ENCODE assay signal across 8 cellular contexts in genomic region chr7:127392566-127393369, GRCh38. TPM values are rescaled to one million over a fixed set of nuclear protein-coding genes. Genes with fewer than 3 reads are reported as not detected.
DNase-seq lines count a peak whose midpoint lies in the region; ATAC-seq and TF ChIP-seq lines count a peak whose summit lies in the region.

TSS of gene ZNF800 (minus strand) at chr7:127392708. CDS start at chr7:127391557, 1,151 bp downstream.

- H3K4me1 ChIP-seq in osteoblast (ENCODE audit: insufficient read depth, low read length), result peaks cover 21% of the 10 kb centered on the region
- H3K4me1 ChIP-seq in testis, result peaks cover 7% of the 10 kb centered on the region

- H3K27me3 ChIP-seq in GM06990 (replicated peaks; ENCODE audit: control insufficient read depth, insufficient read depth, low read length) (no peaks in the 10 kb centered on the region), osteoblast (ENCODE audit: insufficient read depth, low read length) (peaks cover 7% of the 10 kb centered on the region), testis (no peaks in the 10 kb centered on the region)

- peak; percentile 82 to 86 for ATAC-seq in activated naive CD4-positive, alpha-beta T cell treated with anti-CD3 and anti-CD28 coated beads, Interleukin-2, amount 50 U/mL, for 72 hours

- peaks cover 10% of the 10 kb centered on the region for H3K27me3 Mint-ChIP-seq in HFFc6 (ENCODE audit: insufficient read depth)

- H3K4me3 Mint-ChIP-seq in HFFc6, result peak within 1 kb of the TSS; percentile 94

- peaks cover 46% of the 10 kb centered on the region for H3K4me1 Mint-ChIP-seq in HFFc6 (ENCODE audit: low read depth)

- H3K27ac Mint-ChIP-seq in HFFc6, result peak within 1 kb of the TSS; percentile 94
- peak within 1 kb of the TSS; percentile 92 to 98 for H3K27ac Mint-ChIP-seq in activated naive CD4-positive, alpha-beta T cell treated with anti-CD3 and anti-CD28 coated beads, Interleukin-2, amount 50 U/mL, for 72 hours

- TF ChIP-seq CTCF in GM06990 (IDR thresholded peaks at IDR 0.05; ENCODE audit: insufficient read depth, low read length, poor library complexity, severe bottlenecking) (no peak), HFFc6 (IDR thresholded peaks at IDR 0.05) (no peak), osteoblast (IDR thresholded peaks at IDR 0.05; ENCODE audit: extremely low read depth, low read depth, low read length) (no peak), testis (IDR thresholded peaks at IDR 0.05) (no peak)

- H3K27ac ChIP-seq in osteoblast (ENCODE audit: low read depth, low read length) (peak within 1 kb of the TSS; percentile 88), testis (peak within 1 kb of the TSS; percentile 93 to 94)

- DNase-seq in GM06990 (ENCODE audit: extremely low read depth, insufficient read length), result peak; percentile 94
- peak; percentile 72 for DNase-seq in HFFc6
- DNase-seq in NCI-H1092 (lab: John Stamatoyannopoulos, UW), result peak; percentile 81
- peak; percentile 75 for DNase-seq in SKM-1 (lab: John Stamatoyannopoulos, UW; ENCODE audit: unreplicated experiment)
- peak; percentile 82 to 92 for DNase-seq in activated naive CD4-positive, alpha-beta T cell treated with anti-CD3 and anti-CD28 coated beads, Interleukin-2, amount 50 U/mL, for 72 hours (ENCODE audit: low spot score in 2 of 2)
- no peak for DNase-seq in glomerular endothelial cell (ENCODE audit: extremely low read depth, low read depth, low spot score)
- peak; percentile 98 for DNase-seq in osteoblast (ENCODE audit: insufficient read length, low spot score, missing footprints)
- peak; percentile 94 for DNase-seq in testis

- WGBS in testis, 2 donors, result 0 to 1% methylated on average over 25 to 66 of the region's 67 CpGs

- peaks cover 35% of the 10 kb centered on the region for H3K36me3 Mint-ChIP-seq in HFFc6 (ENCODE audit: low read depth)
- H3K36me3 Mint-ChIP-seq in activated naive CD4-positive, alpha-beta T cell treated with anti-CD3 and anti-CD28 coated beads, Interleukin-2, amount 50 U/mL, for 72 hours, result peaks cover 25 to 39% of the 10 kb centered on the region in 2 donors

- H2AFZ ChIP-seq in osteoblast (ENCODE audit: low read length), result peak within 1 kb of the TSS; percentile 93

- H3K9me3 Mint-ChIP-seq in HFFc6, result no peaks in the 10 kb centered on the region
- H3K9me3 Mint-ChIP-seq in activated naive CD4-positive, alpha-beta T cell treated with anti-CD3 and anti-CD28 coated beads, Interleukin-2, amount 50 U/mL, for 72 hours, result peaks cover 0 to 9% of the 10 kb centered on the region in 2 donors

- peak; percentile 64 for TF ChIP-seq POLR2A in testis (IDR thresholded peaks at IDR 0.05)

- H3K4me3 ChIP-seq in GM06990 (replicated peaks; ENCODE audit: low read depth, low read length) (peak within 1 kb of the TSS; percentile 96), osteoblast (ENCODE audit: insufficient read depth, low read length) (peak within 1 kb of the TSS; percentile 91), testis (peak within 1 kb of the TSS; percentile 93 to 99)

- peaks cover 47% of the 10 kb centered on the region for H3K79me2 ChIP-seq in osteoblast (ENCODE audit: insufficient read depth, low read length)

- H3K9me3 ChIP-seq in osteoblast (ENCODE audit: low read depth, low read length) (no peaks in the 10 kb centered on the region), testis (no peaks in the 10 kb centered on the region)

- H3K36me3 ChIP-seq in GM06990 (ENCODE audit: control insufficient read depth, insufficient read depth, low read length), result no peaks in the 10 kb centered on the region
- H3K36me3 ChIP-seq in osteoblast (ENCODE audit: insufficient read depth, low read length), result peaks cover 6% of the 10 kb centered on the region
- no peaks in the 10 kb centered on the region for H3K36me3 ChIP-seq in testis (ENCODE audit: low read depth, missing control alignments)

- peak within 1 kb of the TSS; percentile 98 for H3K4me2 ChIP-seq in osteoblast (ENCODE audit: insufficient read depth, low read length)

- H4K20me1 ChIP-seq in osteoblast (ENCODE audit: insufficient read depth, low read length), result peaks cover 13% of the 10 kb centered on the region

- intact Hi-C loops in testis (cut with DNase I; ENCODE audit: low total_unique reads), result no loop called here

RNA-seq across cellular contexts. Expression of gene ZNF800, which starts in this region (rescaled TPM):
- total RNA-seq in HFFc6 (2021; fragmentation: NEBNext Ultra II Directional; extraction: Animal tissue kit (Norgen Biotek cat#: 25700)), result 10 to 100 TPM; 24.3 to 26.7 (median 25.7) TPM
- 10 to 100 TPM; 26.4 to 33.5 TPM for total RNA-seq in activated naive CD4-positive, alpha-beta T cell treated with anti-CD3 and anti-CD28 coated beads, Interleukin-2, amount 50 U/mL, for 72 hours
- total RNA-seq in glomerular endothelial cell, result 14.4 and 34.4 TPM in 2 replicates
- 21.7 and 26.5 TPM in 2 replicates for total RNA-seq in osteoblast
- total RNA-seq in testis, result 10 to 100 TPM; 40.7 to 44.3 TPM
- 31.5 TPM for polyA plus RNA-seq in testis (ENCODE audit: insufficient read depth, low read depth, low replicate concordance)
